10 cellular contexts compared by ENCODE assay signal in genomic region chr1:10212476-10212875, GRCh38. TPM values are rescaled to one million over a fixed set of nuclear protein-coding genes. Genes with fewer than 3 reads are reported as not detected.
DNase-seq lines count a peak whose midpoint lies in the region; ATAC-seq and TF ChIP-seq lines count a peak whose summit lies in the region.
"Had no signal": no experiment of that assay in that cellular context is flagged by ENCODE, and none has a peak within 500 bp of the region (broad histone marks: within the 10 kb centered on the region; RNA-seq: fewer than 3 reads in every experiment).

No MANE protein-coding gene starts in this region.

- ATAC-seq in GM21717 (IDR thresholded peaks at IDR 0.05; ENCODE audit: unreplicated experiment) = no peak

- H3K27me3 Mint-ChIP-seq in activated naive CD4-positive, alpha-beta T cell treated with anti-CD3 and anti-CD28 coated beads for 36 hours (ENCODE audit: low read depth) = no peaks in the 10 kb centered on the region
- no peaks in the 10 kb centered on the region for H3K27me3 Mint-ChIP-seq in MCF 10A (ENCODE audit: insufficient read depth, unreplicated experiment)
- no peaks in the 10 kb centered on the region for H3K27me3 Mint-ChIP-seq in mesothelial cell of epicardium (ENCODE audit: low read depth)

- no peaks in the 10 kb centered on the region for H3K36me3 Mint-ChIP-seq in activated naive CD4-positive, alpha-beta T cell treated with anti-CD3 and anti-CD28 coated beads for 36 hours (ENCODE audit: low read depth)
- H3K36me3 Mint-ChIP-seq in MCF 10A (ENCODE audit: insufficient read depth, unreplicated experiment) (peaks cover 7% of the 10 kb centered on the region), mesothelial cell of epicardium (no peaks in the 10 kb centered on the region)

- no peaks in the 10 kb centered on the region for H3K9me3 ChIP-seq in tibial nerve

- CTCF ChIA-PET in activated naive CD4-positive, alpha-beta T cell treated with anti-CD3 and anti-CD28 coated beads for 36 hours (lab: Charles Lee) = no interaction called here
- CTCF ChIA-PET in MCF 10A (lab: Yijun Ruan, JAX) = no interaction called here

- H3K4me1 ChIP-seq in tibial nerve = peaks cover 0 to 61% (median 31%) of the 10 kb centered on the region in 4 donors

- no peaks in the 10 kb centered on the region for H3K27me3 ChIP-seq in tibial nerve

- peak overlapping the region; percentile 95 to 100 (median 98) for H3K27ac ChIP-seq in tibial nerve

- H3K4me3 ChIP-seq in tibial nerve = peak overlapping the region in 3 of 4 donors; percentile 75 to 97 (median 94)

- peaks cover 44% of the 10 kb centered on the region for H3K4me1 Mint-ChIP-seq in activated naive CD4-positive, alpha-beta T cell treated with anti-CD3 and anti-CD28 coated beads for 36 hours (ENCODE audit: low read depth)
- peaks cover 30% of the 10 kb centered on the region for H3K4me1 Mint-ChIP-seq in MCF 10A (ENCODE audit: insufficient read depth, unreplicated experiment)
- H3K4me1 Mint-ChIP-seq in mesothelial cell of epicardium = peaks cover 37% of the 10 kb centered on the region

- no peak overlapping the region for H3K27ac Mint-ChIP-seq in activated naive CD4-positive, alpha-beta T cell treated with anti-CD3 and anti-CD28 coated beads for 36 hours
- H3K27ac Mint-ChIP-seq in MCF 10A (ENCODE audit: low read depth, unreplicated experiment) (peak overlapping the region; percentile 81), mesothelial cell of epicardium (peak overlapping the region; percentile 92)

- no peaks in the 10 kb centered on the region for H3K9me3 Mint-ChIP-seq in activated naive CD4-positive, alpha-beta T cell treated with anti-CD3 and anti-CD28 coated beads for 36 hours
- no peaks in the 10 kb centered on the region for H3K9me3 Mint-ChIP-seq in MCF 10A (ENCODE audit: unreplicated experiment)
- H3K9me3 Mint-ChIP-seq in mesothelial cell of epicardium = no peaks in the 10 kb centered on the region

- TF ChIP-seq POLR2A in tibial nerve (IDR thresholded peaks at IDR 0.05) = no peak

- no peak for DNase-seq in activated naive CD4-positive, alpha-beta T cell treated with anti-CD3 and anti-CD28 coated beads for 36 hours
- DNase-seq in activated naive CD4-positive, alpha-beta T cell treated with anti-CD3 and anti-CD28 coated beads, Interleukin-2, amount 50 U/mL, for 16 hours = no peak
- DNase-seq in MCF 10A (ENCODE audit: unreplicated experiment) (no peak), mesothelial cell of epicardium (ENCODE audit: low spot score in 2 of 2, unreplicated experiment in 2 of 2) (no peak), tibial nerve (ENCODE audit: low spot score in 2 of 2) (no peak), GM19240 (ENCODE audit: insufficient read length, low spot score) (no peak), NCI-H1092 treated with DMSO at 0.1 percent for 48 hours (lab: John Stamatoyannopoulos, UW) (no peak)
- DNase-seq: SHP77 treated with DMSO at 0.1 percent for 48 hours; stimulated activated CD4-positive, alpha-beta T cell treated with anti-CD3 and anti-CD28 coated beads, Interleukin-12 subunit alpha, Interleukin-12 subunit beta, amount 100 ng/mL, for 4 hours had no signal

- TF ChIP-seq CTCF in MCF 10A (IDR thresholded peaks at IDR 0.05; ENCODE audit: unreplicated experiment) (no peak), mesothelial cell of epicardium (IDR thresholded peaks at IDR 0.05; ENCODE audit: unreplicated experiment) (no peak), tibial nerve (IDR thresholded peaks at IDR 0.05) (no peak)

- POLR2A ChIA-PET in MCF 10A (lab: Yijun Ruan, JAX) = interaction anchor here (0.8 to 2.0 kb wide), 15 partner anchors 9 to 269 kb away, joined by 3 to 9 read pairs (median 5); partner anchors contain the start of genes LZIC, NMNAT1, PGD and UBE4B

- H3K4me3 Mint-ChIP-seq in activated naive CD4-positive, alpha-beta T cell treated with anti-CD3 and anti-CD28 coated beads for 36 hours = peak overlapping the region; percentile 10
- H3K4me3 Mint-ChIP-seq in MCF 10A (ENCODE audit: unreplicated experiment) (peak overlapping the region; percentile 98), mesothelial cell of epicardium (peak overlapping the region; percentile 82)

- no peak for TF ChIP-seq EP300 in tibial nerve (IDR thresholded peaks at IDR 0.05)

- 78 to 82% methylated on average over 1 of the region's 1 CpG for WGBS in tibial nerve, 2 donors

- intact Hi-C loops in activated naive CD4-positive, alpha-beta T cell treated with anti-CD3 and anti-CD28 coated beads for 36 hours (cut with micrococcal nuclease) = loop anchor here (1.0 to 2.0 kb wide), 2 partner anchors 42 to 282 kb away; no protein-coding TSS in a partner anchor
- intact Hi-C loops in MCF 10A (cut with micrococcal nuclease) = no loop called here

- H3K36me3 ChIP-seq in tibial nerve = no peaks in the 10 kb centered on the region

- BruUV-seq in MCF 10A (replicated peaks; lab: Mats Ljungman, UMichigan) = no TSS peak

RNA-seq across cellular contexts. Expression of gene KIF1B, which starts 2.1 kb away (rescaled TPM):
- 1 to 10 TPM; 6.1 to 6.2 TPM for total RNA-seq in activated naive CD4-positive, alpha-beta T cell treated with anti-CD3 and anti-CD28 coated beads for 36 hours
- total RNA-seq in MCF 10A (2022) (34.2 and 35.9 TPM in 2 replicates), mesothelial cell of epicardium (65.7 to 67.7 TPM (median 66.1 TPM) in 3 replicates), tibial nerve (10 to 100 TPM; 50.6 to 76.2 (median 66.0) TPM)

Comparison
In these comparisons a context has a peak if more than half of its experiments do, and no peak if none do; other contexts are left out.
1. H3K4me3 Mint-ChIP-seq: peak in every context shown above with its lines; median percentile 98 in MCF 10A; 82 in mesothelial cell of epicardium; 10 in activated naive CD4-positive, alpha-beta T cell treated with anti-CD3 and anti-CD28 coated beads for 36 hours.